Comparison of ENCODE assay signal across 19 cellular contexts in genomic region chr16:9003322-9003721, GRCh38. TPM values are rescaled to one million over a fixed set of nuclear protein-coding genes. Genes with fewer than 3 reads are reported as not detected.
A peak's percentile ranks its signal among the peaks of the same experiment; 100 is the strongest.
DNase-seq lines count a peak whose midpoint lies in the region; ATAC-seq and TF ChIP-seq lines count a peak whose summit lies in the region.
"Had no signal": no experiment of that assay in that cellular context is flagged by ENCODE, and none has a peak within 500 bp of the region (broad histone marks: within the 10 kb centered on the region; RNA-seq: fewer than 3 reads in every experiment).

No MANE protein-coding gene starts in this region.

- peaks cover 7% of the 10 kb centered on the region for H3K4me1 Mint-ChIP-seq in type B pancreatic cell (ENCODE audit: unreplicated experiment)

- H3K27ac Mint-ChIP-seq in type B pancreatic cell, result peak overlapping the region; percentile 72

- peak; percentile 97 for ATAC-seq in esophagus mucosa
- ATAC-seq in GM21381 (IDR thresholded peaks at IDR 0.05; ENCODE audit: unreplicated experiment), result no peak
- ATAC-seq: activated naive CD4-positive, alpha-beta T cell treated with anti-CD3 and anti-CD28 coated beads, Interleukin-2, amount 50 U/mL, for 72 hours; left lobe of liver; psoas muscle; stimulated activated naive CD8-positive, alpha-beta T cell treated with anti-CD3 and anti-CD28 coated beads, Interleukin-15, Interleukin-2, amounts not matched to agents 100 U/mL and 50 U/mL, for 24 hours had no signal

- no peaks in the 10 kb centered on the region for H3K27me3 Mint-ChIP-seq in type B pancreatic cell

- H3K4me3 Mint-ChIP-seq in type B pancreatic cell, result peak overlapping the region; percentile 74

- TF ChIP-seq CTCF in type B pancreatic cell (conservative IDR thresholded peaks at IDR 0.05), result no peak

- DNase-seq in NCI-H2081 (lab: John Stamatoyannopoulos, UW), result peak; percentile 39 to 74
- DNase-seq in NCI-H2081 treated with DMSO at 0.1 percent for 48 hours (lab: John Stamatoyannopoulos, UW), result no peak
- peak; percentile 40 for DNase-seq in NCI-H510A treated with DMSO at 0.1 percent for 48 hours (lab: John Stamatoyannopoulos, UW)
- no peak for DNase-seq in type B pancreatic cell (ENCODE audit: extremely low spot score, unreplicated experiment)
- no peak for DNase-seq in ecto neural progenitor cell (ENCODE audit: low spot score)
- no peak for DNase-seq in midbrain (lab: John Stamatoyannopoulos, UW)
- DNase-seq: 8988T; activated CD4-positive, alpha-beta T cell treated with anti-CD3 and anti-CD28 coated beads for 4 hours; AML-193; Karpas-422; NCI-H1105; NCI-H226; psoas muscle; stimulated activated CD4-positive, alpha-beta T cell treated with anti-CD3 and anti-CD28 coated beads, Interleukin-2, amount 100 ng/mL, for 48 hours; stimulated activated naive CD8-positive, alpha-beta T cell treated with anti-CD3 and anti-CD28 coated beads, Interleukin-15, Interleukin-2, amounts not matched to agents 100 U/mL and 50 U/mL, for 24 hours had no signal

- H3K36me3 Mint-ChIP-seq in type B pancreatic cell, result no peaks in the 10 kb centered on the region
- H3K36me3 Mint-ChIP-seq: activated naive CD4-positive, alpha-beta T cell treated with anti-CD3 and anti-CD28 coated beads, Interleukin-2, amount 50 U/mL, for 72 hours had no signal

- no peaks in the 10 kb centered on the region for H3K9me3 Mint-ChIP-seq in type B pancreatic cell
- H3K9me3 Mint-ChIP-seq: activated naive CD4-positive, alpha-beta T cell treated with anti-CD3 and anti-CD28 coated beads, Interleukin-2, amount 50 U/mL, for 72 hours had no signal

RNA-seq across cellular contexts. Expression of gene USP7, which starts 39.6 kb away (rescaled TPM):
- total RNA-seq in esophagus mucosa, result 87.3 TPM
- total RNA-seq in type B pancreatic cell (ENCODE audit: low replicate concordance), result 106 and 118 TPM in 2 replicates

Comparison
In these comparisons a context has a peak if more than half of its experiments do, and no peak if none do; other contexts are left out.
1. DNase-seq: peak in NCI-H2081 (2 of 2) and NCI-H510A treated with DMSO at 0.1 percent for 48 hours (single experiment); none in NCI-H2081 treated with DMSO at 0.1 percent for 48 hours (single experiment), type B pancreatic cell (single experiment), ecto neural progenitor cell (single experiment) and midbrain (single experiment).